In genomic region chr1:52056937-52057231, GRCh38 we compare ENCODE assay signal across 8 cellular contexts. TPM values are rescaled to one million over a fixed set of nuclear protein-coding genes. Genes with fewer than 3 reads are reported as not detected.
DNase-seq lines count a peak whose midpoint lies in the region; ATAC-seq and TF ChIP-seq lines count a peak whose summit lies in the region.

No MANE protein-coding gene starts in this region.

- no peaks in the 10 kb centered on the region for H3K9me3 ChIP-seq in HUES48 (ENCODE audit: control insufficient read depth, insufficient read depth, low read length)

- no peak for TF ChIP-seq CTCF in chondrocyte (IDR thresholded peaks at IDR 0.05)
- TF ChIP-seq CTCF in nephron progenitor cell (IDR thresholded peaks at IDR 0.05): no peak

- H3K4me1 Mint-ChIP-seq in chondrocyte (ENCODE audit: low read depth): peaks cover 57% of the 10 kb centered on the region
- peaks cover 52% of the 10 kb centered on the region for H3K4me1 Mint-ChIP-seq in nephron progenitor cell

- H3K9ac ChIP-seq in HUES48 (ENCODE audit: low read depth, low read length): peak overlapping the region; percentile 91

- H3K27ac Mint-ChIP-seq in chondrocyte (ENCODE audit: unreplicated experiment) (peak overlapping the region; percentile 96), nephron progenitor cell (peak overlapping the region; percentile 97)

- H3K36me3 ChIP-seq in HUES48 (ENCODE audit: control insufficient read depth, insufficient read depth, low read length): peaks cover 45% of the 10 kb centered on the region

- peak overlapping the region; percentile 99 for H3K27ac ChIP-seq in HUES48 (ENCODE audit: low read depth, low read length)

- H3K4me3 Mint-ChIP-seq in chondrocyte (ENCODE audit: unreplicated experiment) (peak overlapping the region; percentile 93), nephron progenitor cell (peak overlapping the region; percentile 97)

- no peaks in the 10 kb centered on the region for H3K9me3 Mint-ChIP-seq in chondrocyte (ENCODE audit: low read depth)
- no peaks in the 10 kb centered on the region for H3K9me3 Mint-ChIP-seq in nephron progenitor cell

- no peak for DNase-seq in chondrocyte (ENCODE audit: low spot score)
- DNase-seq in nephron progenitor cell: no peak
- no peak for DNase-seq in SKM-1 (lab: John Stamatoyannopoulos, UW; ENCODE audit: unreplicated experiment)
- no peak for DNase-seq in NCI-H1417 treated with DMSO at 0.1 percent for 48 hours (lab: John Stamatoyannopoulos, UW)
- DNase-seq in stimulated activated CD4-positive, alpha-beta T cell treated with anti-CD3 and anti-CD28 coated beads, Interleukin-4, amount 100 ng/mL, for 24 hours: no peak

- H3K4me3 ChIP-seq in HUES48 (ENCODE audit: low read depth, low read length): peak overlapping the region; percentile 98

- H3K27me3 Mint-ChIP-seq in chondrocyte (ENCODE audit: low read depth) (no peaks in the 10 kb centered on the region), nephron progenitor cell (ENCODE audit: low read depth, poor library complexity) (peaks cover 3% of the 10 kb centered on the region)

- peak; percentile 42 for ATAC-seq in GM19452 (IDR thresholded peaks at IDR 0.05; ENCODE audit: unreplicated experiment)
- ATAC-seq in GM19328 (IDR thresholded peaks at IDR 0.05; ENCODE audit: unreplicated experiment): no peak

- H3K27me3 ChIP-seq in HUES48 (ENCODE audit: control insufficient read depth, insufficient read depth, low read length): no peaks in the 10 kb centered on the region

- H3K4me1 ChIP-seq in HUES48 (ENCODE audit: control insufficient read depth, insufficient read depth, low read length): peaks cover 15% of the 10 kb centered on the region

- peaks cover 8% of the 10 kb centered on the region for H3K36me3 Mint-ChIP-seq in chondrocyte (ENCODE audit: low read depth)
- H3K36me3 Mint-ChIP-seq in nephron progenitor cell (ENCODE audit: low read depth): peaks cover 37% of the 10 kb centered on the region

RNA-seq across cellular contexts. Expression of gene BTF3L4, which starts 0.8 kb away (rescaled TPM):
- total RNA-seq in chondrocyte: 51.1 to 59.2 TPM (median 54.5 TPM) in 3 replicates

RNA-seq across cellular contexts. Expression of gene TXNDC12, which starts 1.9 kb away (rescaled TPM):
- 47.5 to 55.0 TPM (median 54.8 TPM) in 3 replicates for total RNA-seq in chondrocyte

RNA-seq across cellular contexts. Expression of gene KTI12, which starts 23.3 kb away (rescaled TPM):
- total RNA-seq in chondrocyte: 10.6 to 10.9 TPM (median 10.6 TPM) in 3 replicates
